Comparison of ENCODE assay signal across 8 cellular contexts in the genomic region with DNA sequence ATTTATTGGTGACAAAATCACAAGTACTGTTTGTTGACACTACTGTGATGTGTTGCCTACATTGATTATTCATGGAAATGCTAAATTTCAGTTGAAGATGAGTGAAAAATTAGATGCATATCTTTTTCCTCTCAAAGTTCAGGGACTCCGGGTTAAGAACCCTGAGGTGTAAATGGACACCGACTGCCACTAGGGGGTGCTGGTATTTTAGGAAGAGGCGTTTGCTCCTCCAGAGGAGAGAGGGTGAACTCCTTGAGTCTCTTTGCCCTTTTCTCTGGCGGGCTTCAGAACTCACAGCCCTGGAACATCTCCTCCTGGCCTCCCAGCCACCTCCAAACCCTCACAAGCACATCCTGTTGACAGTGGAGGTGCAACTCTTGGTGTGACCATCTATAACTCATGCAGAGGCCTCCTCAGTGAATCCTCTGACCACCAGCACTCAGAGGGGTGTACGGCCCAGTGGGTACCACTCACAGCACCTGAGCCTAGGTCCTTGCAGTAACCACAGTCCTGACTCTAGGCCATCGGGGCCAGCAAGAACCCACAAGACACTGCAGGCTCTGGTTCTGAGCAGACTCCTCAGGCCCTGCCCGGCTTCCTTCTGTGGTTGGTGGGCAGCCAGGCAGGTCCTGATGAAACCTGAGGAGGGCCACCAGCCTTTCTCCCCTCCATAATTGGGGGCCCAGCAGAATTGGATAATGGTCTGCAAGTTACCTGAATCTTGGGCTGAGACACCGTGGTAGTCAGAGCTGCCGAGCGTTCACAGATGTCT.
DNase-seq lines count a peak whose midpoint lies in the region; ATAC-seq lines count a peak whose summit lies in the region.

No MANE protein-coding gene starts in this region.

- no peak overlapping the region for H3K4me3 ChIP-seq in effector memory CD4-positive, alpha-beta T cell (ENCODE audit: insufficient read depth, low read depth, low read length, poor library complexity, severe bottlenecking)

- ATAC-seq in GM18517 (IDR thresholded peaks at IDR 0.05; ENCODE audit: unreplicated experiment), result no peak

- DNase-seq in NCI-H2081 (lab: John Stamatoyannopoulos, UW) (peak; percentile 34 to 39), NCI-H2081 treated with DMSO at 0.1 percent for 48 hours (lab: John Stamatoyannopoulos, UW) (no peak), NCI-H345 (lab: John Stamatoyannopoulos, UW) (peak; percentile 38), midbrain (lab: John Stamatoyannopoulos, UW) (peak; percentile 65)
- peak; percentile 59 to 61 for DNase-seq in activated CD4-positive, alpha-beta T cell treated with anti-CD3 and anti-CD28 coated beads, Interleukin-2, amount 50 U/mL, for 4 hours
- peak in 2 of 3 donors; percentile 31 to 42 for DNase-seq in effector memory CD4-positive, alpha-beta T cell
- DNase-seq in stimulated activated CD8-positive, alpha-beta memory T cell treated with anti-CD3 and anti-CD28 coated beads, Interleukin-4, amount 100 ng/mL, for 4 hours (ENCODE audit: low read depth in 2 of 2, low spot score in 1 of 2), result peak; percentile 39 to 41

- H3K4me1 ChIP-seq in effector memory CD4-positive, alpha-beta T cell (ENCODE audit: control insufficient read depth, insufficient read depth, low read length, poor library complexity, severe bottlenecking), result no peaks in the 10 kb centered on the region

- H3K9me3 ChIP-seq in effector memory CD4-positive, alpha-beta T cell (ENCODE audit: control insufficient read depth, low read length), result no peaks in the 10 kb centered on the region

- H3K27ac ChIP-seq in effector memory CD4-positive, alpha-beta T cell (ENCODE audit: insufficient read depth, low read length, poor library complexity, severe bottlenecking), result no peak overlapping the region

- H3K36me3 ChIP-seq in effector memory CD4-positive, alpha-beta T cell (ENCODE audit: control insufficient read depth, insufficient read depth, low read length), result no peaks in the 10 kb centered on the region

- H3K27me3 ChIP-seq in effector memory CD4-positive, alpha-beta T cell (replicated peaks; ENCODE audit: control insufficient read depth, insufficient read depth, low read length, poor library complexity, severe bottlenecking), result no peaks in the 10 kb centered on the region
